ENCODE assay signal across 12 cellular contexts in the genomic region with DNA sequence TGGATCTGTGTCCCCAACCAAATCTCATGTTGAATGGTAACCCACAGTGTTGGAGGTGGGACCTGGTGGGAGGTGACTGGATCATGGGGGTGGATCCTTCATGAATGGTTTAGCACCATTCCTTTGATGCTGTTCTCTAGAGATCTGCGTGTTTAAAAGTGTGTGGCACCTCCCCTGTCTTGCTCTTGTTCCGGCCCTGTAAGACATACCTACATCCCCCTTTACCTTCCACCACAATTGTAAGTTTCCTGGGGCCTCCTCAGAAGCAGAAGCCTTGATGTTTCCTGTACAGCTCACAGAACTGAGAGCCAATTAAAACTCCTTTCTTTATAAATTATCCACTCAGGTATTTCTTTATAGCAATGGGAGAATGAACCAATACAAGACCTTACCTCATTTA.
"Had no signal": no experiment of that assay in that cellular context is flagged by ENCODE, and none has a peak within 500 bp of the region (broad histone marks: within the 10 kb centered on the region; RNA-seq: fewer than 3 reads in every experiment).

No MANE protein-coding gene starts in this region.

- H3K9me3 ChIP-seq: upper lobe of right lung had no signal

- H3K4me3 ChIP-seq: cardiac muscle cell, smooth muscle cell, upper lobe of right lung had no signal

- H3K27ac ChIP-seq: cardiac muscle cell, upper lobe of right lung had no signal

- H3K27me3 Mint-ChIP-seq: stimulated activated memory B cell treated with anti-CD40 and anti-IgM and Interleukin-4, amounts not matched to agents 10 μg/mL and 1 μg/mL and 100 μg/mL, for 72 hours had no signal

- FAIRE-seq: TTC549 had no signal

- H3K4me2 ChIP-seq: smooth muscle cell had no signal

- H3K4me1 ChIP-seq: upper lobe of right lung had no signal

- H3K36me3 ChIP-seq: cardiac muscle cell, upper lobe of right lung had no signal

- H3K27ac Mint-ChIP-seq: nephron; stimulated activated memory B cell treated with anti-CD40 and anti-IgM and Interleukin-4, amounts not matched to agents 10 μg/mL and 1 μg/mL and 100 μg/mL, for 72 hours had no signal

- DNase-seq: activated naive CD4-positive, alpha-beta T cell; amniotic stem cell; dermis blood vessel endothelial cell; mesendoderm; stimulated activated CD4-positive, alpha-beta T cell treated with anti-CD3 and anti-CD28 coated beads, Interleukin-4, amount 100 ng/mL, for 1 hour; upper lobe of right lung had no signal

- ATAC-seq: sciatic nerve; stimulated activated memory B cell treated with anti-CD40 and anti-IgM and Interleukin-4, amounts not matched to agents 10 μg/mL and 1 μg/mL and 100 μg/mL, for 72 hours; upper lobe of right lung had no signal

- H3K4me1 Mint-ChIP-seq: nephron had no signal

- H3K4me3 Mint-ChIP-seq: nephron; stimulated activated memory B cell treated with anti-CD40 and anti-IgM and Interleukin-4, amounts not matched to agents 10 μg/mL and 1 μg/mL and 100 μg/mL, for 72 hours had no signal

- H3K27me3 ChIP-seq: cardiac muscle cell, upper lobe of right lung had no signal
